In genomic region chr1:99464738-99465137, GRCh38 we compare ENCODE assay signal across 20 cellular contexts.
"Had no signal": no experiment of that assay in that cellular context is flagged by ENCODE, and none has a peak within 500 bp of the region (broad histone marks: within the 10 kb centered on the region; RNA-seq: fewer than 3 reads in every experiment).

No MANE protein-coding gene starts in this region.

- H3K9ac ChIP-seq: KMS-11 had no signal

- H3K27ac ChIP-seq: HL-60, KMS-11, RWPE1 had no signal

- H3K9me3 Mint-ChIP-seq: IgD-negative memory B cell, T-cell had no signal

- H3K27ac Mint-ChIP-seq: IgD-negative memory B cell, T-cell had no signal

- DNase-seq: Kasumi-1, MM.1S, NCI-H1092 treated with DMSO at 0.1 percent for 48 hours, NCI-H1417, NCI-H1436 treated with DMSO at 0.1 percent for 48 hours, NCI-H1694, NCI-H187 treated with DMSO at 0.1 percent for 48 hours, NCI-H2029 treated with DMSO at 0.1 percent for 48 hours, NCI-H345, NCI-H510A treated with DMSO at 0.1 percent for 48 hours, NCI-H526, SHP77, SW 1271, T-cell had no signal

- H3K4me3 ChIP-seq: K562 had no signal

- H3K4me2 ChIP-seq: KMS-11 had no signal

- H3K36me3 Mint-ChIP-seq: IgD-negative memory B cell, T-cell had no signal

- H3K4me3 Mint-ChIP-seq: T-cell had no signal

- H3K4me1 Mint-ChIP-seq: IgD-negative memory B cell, T-cell had no signal

- ATAC-seq: K562, Panc1, T-cell had no signal
